In genomic region chr20:23049933-23050838, GRCh38 we compare ENCODE assay signal across 1 cellular context.
TF ChIP-seq lines count a peak whose summit lies in the region.

No MANE protein-coding gene starts in this region.

TF ChIP-seq in IMR-90, 13 proteins besides CTCF, POLR2A, EP300 and RAD21 (continued from another document):
- TF ChIP-seq CHD1 (IDR thresholded peaks at IDR 0.05; ENCODE audit: low read depth, low read length) (no peak), MXI1 (IDR thresholded peaks at IDR 0.05; ENCODE audit: borderline replicate concordance, low read depth, low read length) (no peak)
